ENCODE assay signal across 5 cellular contexts in the genomic region with DNA sequence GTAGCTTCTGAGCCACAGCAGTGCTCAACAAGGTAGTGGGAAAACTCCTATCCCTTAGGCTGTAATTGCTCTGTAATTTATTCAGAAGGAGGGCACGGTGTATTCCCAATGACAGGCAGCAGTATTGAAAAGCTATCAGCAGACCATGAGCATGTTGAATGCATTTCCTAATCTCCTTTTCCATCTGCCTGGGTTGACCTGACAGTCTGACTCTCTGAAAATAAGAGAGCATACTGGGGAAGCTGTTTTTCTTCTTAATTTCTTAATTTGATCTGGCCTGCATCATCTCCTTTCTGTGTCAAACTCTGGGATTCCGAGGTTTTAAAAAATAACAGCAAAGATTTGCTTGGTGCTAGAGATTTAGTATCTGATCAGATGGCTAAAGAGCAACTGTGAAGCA.
"Had no signal": no experiment of that assay in that cellular context is flagged by ENCODE, and none has a peak within 500 bp of the region (broad histone marks: within the 10 kb centered on the region; RNA-seq: fewer than 3 reads in every experiment).

No MANE protein-coding gene starts in this region.

- H3K4me1 Mint-ChIP-seq: H9 had no signal

- DNase-seq: GM23248, GOT3, H9, HCEC 1CT, IMR-90 had no signal

- H3K9ac ChIP-seq: GM23248 had no signal

- H3K27ac ChIP-seq: GM23248 had no signal

- H3K4me3 Mint-ChIP-seq: H9 had no signal

- H2AFZ ChIP-seq: GM23248 had no signal

- H3K27ac Mint-ChIP-seq: H9 had no signal

- H3K4me3 ChIP-seq: GM23248 had no signal
